In the genomic region with DNA sequence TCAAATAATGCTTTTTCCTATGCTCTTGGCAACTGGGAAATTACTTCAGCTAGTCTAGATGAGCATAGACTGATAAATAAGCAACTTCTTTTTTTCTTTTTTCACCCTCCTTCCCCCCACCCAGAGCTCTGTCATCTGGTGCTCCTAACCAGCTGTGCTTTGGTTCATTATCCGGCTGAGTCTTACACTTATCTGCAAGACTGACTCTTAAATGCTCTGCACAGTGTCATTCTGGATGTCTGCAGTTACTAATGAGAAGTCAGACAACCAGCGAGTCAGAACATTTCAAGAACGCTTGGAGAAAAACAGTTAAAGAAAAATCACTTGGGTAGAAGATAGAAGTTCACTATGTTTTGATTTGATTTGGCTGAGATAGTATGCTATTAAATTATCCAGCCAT, we compare ENCODE assay signal across 13 cellular contexts.
"Had no signal": no experiment of that assay in that cellular context is flagged by ENCODE, and none has a peak within 500 bp of the region (broad histone marks: within the 10 kb centered on the region; RNA-seq: fewer than 3 reads in every experiment).

No MANE protein-coding gene starts in this region.

- H3K9me3 ChIP-seq: ovary, upper lobe of right lung had no signal

- DNase-seq: activated CD4-positive, alpha-beta T cell treated with anti-CD3 and anti-CD28 coated beads, Interleukin-2, amount 10 ng/mL, durations not matched to agents 7 days and 5 days; activated CD4-positive, CD25-positive, alpha-beta regulatory T cell; activated CD8-positive, alpha-beta memory T cell treated with anti-CD3 and anti-CD28 coated beads for 24 hours; activated naive CD4-positive, alpha-beta T cell treated with anti-CD3 and anti-CD28 coated beads, Interleukin-2, amount 50 U/mL, for 16 hours; amniotic stem cell; dermis blood vessel endothelial cell; glutamatergic neuron; ovary; stimulated activated CD4-positive, alpha-beta T cell treated with anti-CD3 and anti-CD28 coated beads, Interleukin-4, amount 100 ng/mL, for 1 hour; T-helper 17 cell; upper lobe of right lung had no signal

- H3K36me3 Mint-ChIP-seq: brain had no signal

- H3K4me3 ChIP-seq: ovary, upper lobe of right lung had no signal

- H3K9me3 Mint-ChIP-seq: brain had no signal

- H3K27me3 ChIP-seq: ovary, upper lobe of right lung had no signal

- H3K27ac ChIP-seq: ovary, upper lobe of right lung had no signal

- H3K36me3 ChIP-seq: ovary, upper lobe of right lung had no signal

- H3K27ac Mint-ChIP-seq: activated CD4-positive, alpha-beta T cell treated with anti-CD3 and anti-CD28 coated beads, Interleukin-2, amount 10 ng/mL, durations not matched to agents 7 days and 5 days; stimulated activated naive CD8-positive, alpha-beta T cell treated with anti-CD3 and anti-CD28 coated beads, Interleukin-15, Interleukin-2, amounts not matched to agents 100 ng/mL and 50 ng/mL, for 24 hours; T-helper 17 cell had no signal

- ATAC-seq: T-helper 17 cell, upper lobe of right lung had no signal
